Comparison of ENCODE assay signal across 14 cellular contexts in genomic region chr17:65219124-65219523, GRCh38.
DNase-seq lines count a peak whose midpoint lies in the region; ATAC-seq, FAIRE-seq and TF ChIP-seq lines count a peak whose summit lies in the region.
"Had no signal": no experiment of that assay in that cellular context is flagged by ENCODE, and none has a peak within 500 bp of the region (broad histone marks: within the 10 kb centered on the region; RNA-seq: fewer than 3 reads in every experiment).

No MANE protein-coding gene starts in this region.

- no peak for TF ChIP-seq RAD21 in HepG2 (CRISPR knock-in tag; IDR thresholded peaks at IDR 0.05)

- H3K4me1 ChIP-seq in HepG2 (ENCODE audit: insufficient read depth, low read length), result 0 out of 2 replicates have a peak, but pooled peaks cover 5% of the 10 kb centered on the region
- no peaks in the 10 kb centered on the region for H3K4me1 ChIP-seq in right lobe of liver
- no peaks in the 10 kb centered on the region for H3K4me1 ChIP-seq in Loucy (ENCODE audit: insufficient read depth, low read length, poor library complexity, severe bottlenecking)
- H3K4me1 ChIP-seq: heart left ventricle had no signal

- in situ Hi-C loops in HepG2 (cut with HindIII; ENCODE audit: extremely low pct_ligation_motif_present, low pct_unique_long_range_greater_than_20kb), result no loop called here

- FAIRE-seq in HepG2 (lab: Jason Lieb, UNC) (no peak), bronchial epithelial cell (lab: Jason Lieb, UNC) (no peak)
- FAIRE-seq: G401.6 had no signal

- ATAC-seq in HepG2, result peak; percentile 42; the same call in 1 of the 3 replicates
- ATAC-seq in right lobe of liver, result no peak
- no peak for ATAC-seq in stimulated activated naive CD8-positive, alpha-beta T cell treated with anti-CD3 and anti-CD28 coated beads, Interleukin-15, Interleukin-2, amounts not matched to agents 100 U/mL and 50 U/mL, for 24 hours
- no peak for ATAC-seq in HG03280 (IDR thresholded peaks at IDR 0.05; ENCODE audit: unreplicated experiment)
- ATAC-seq: heart left ventricle, left lobe of liver, WTC11 had no signal

- H4K20me1 ChIP-seq in HepG2 (ENCODE audit: insufficient read depth, low read length) (no peaks in the 10 kb centered on the region), Loucy (ENCODE audit: insufficient read depth, low read length, poor library complexity, severe bottlenecking) (no peaks in the 10 kb centered on the region)

- POLR2A ChIA-PET in HepG2 (lab: Yijun Ruan, JAX), result no interaction called here

- H3K9me2 ChIP-seq in Loucy (replicated peaks; ENCODE audit: low read depth, low read length), result no peaks in the 10 kb centered on the region

- H3K4me3 ChIP-seq in HepG2 (replicated peaks in 1 of 3; ENCODE audit: insufficient read depth in 1 of 3, low read depth in 2 of 3, low read length in 3 of 3) (no peak overlapping the region), right lobe of liver (no peak overlapping the region), Loucy (ENCODE audit: low read length, poor library complexity, severe bottlenecking) (no peak overlapping the region), bronchial epithelial cell (ENCODE audit: low read depth, low read length) (no peak overlapping the region)
- H3K4me3 ChIP-seq: heart left ventricle, skin epidermis had no signal

- H3K79me2 ChIP-seq in HepG2 (ENCODE audit: insufficient read depth, low read length) (no peaks in the 10 kb centered on the region), Loucy (ENCODE audit: insufficient read depth, low read length) (no peaks in the 10 kb centered on the region)

- no TSS peak for BruUV-seq in HepG2 (replicated peaks; lab: Mats Ljungman, UMichigan)

- H3K27me3 ChIP-seq in HepG2 (ENCODE audit: control insufficient read depth in 1 of 2, insufficient read depth in 2 of 2, low read length in 2 of 2) (peaks cover 0 to 19% of the 10 kb centered on the region in 2 experiments; a peak in 1 of 5 replicates), right lobe of liver (no peaks in the 10 kb centered on the region), Loucy (ENCODE audit: insufficient read depth, low read length, poor library complexity, severe bottlenecking) (peaks cover 33% of the 10 kb centered on the region), bronchial epithelial cell (ENCODE audit: control insufficient read depth, insufficient read depth, low read length) (peaks cover 4% of the 10 kb centered on the region)

- H3K9me3 ChIP-seq in HepG2 (ENCODE audit: low read length) (no peaks in the 10 kb centered on the region), right lobe of liver (no peaks in the 10 kb centered on the region), Loucy (ENCODE audit: insufficient read depth, low read depth, low read length) (no peaks in the 10 kb centered on the region)
- H3K9me3 ChIP-seq: heart left ventricle had no signal

- TF ChIP-seq EP300 in HepG2 (IDR thresholded peaks at IDR 0.05; ENCODE audit: low read depth in 2 of 2, low read length in 2 of 2) (no peak), HepG2 (CRISPR knock-in tag; IDR thresholded peaks at IDR 0.05; ENCODE audit: borderline replicate concordance) (no peak)

- no peak for TF ChIP-seq POLR2A in HepG2 (IDR thresholded peaks at IDR 0.05; ENCODE audit: insufficient read depth in 1 of 2, low read depth in 2 of 2, low read length in 2 of 2)
- TF ChIP-seq POLR2A in right lobe of liver (IDR thresholded peaks at IDR 0.05), result no peak

- H3K27ac ChIP-seq in HepG2 (ENCODE audit: extremely low read length, insufficient read depth, low read length) (no peak overlapping the region), right lobe of liver (no peak overlapping the region)
- H3K27ac ChIP-seq: heart left ventricle, skin epidermis had no signal

- H2AFZ ChIP-seq in HepG2 (ENCODE audit: low read length), result no peak overlapping the region
- H2AFZ ChIP-seq in Loucy (ENCODE audit: low read length), result no peak overlapping the region

- TF ChIP-seq CTCF in HepG2 (CRISPR knock-in tag; IDR thresholded peaks at IDR 0.05), result peak; percentile 26; the same call in 1 of the 2 replicates
- TF ChIP-seq CTCF in right lobe of liver (IDR thresholded peaks at IDR 0.05), result peak in 2 of 4 donors; percentile 11 to 16
- peak; percentile 60 for TF ChIP-seq CTCF in Loucy (conservative IDR thresholded peaks at IDR 0.05; ENCODE audit: low read length)
- peak; percentile 38 for TF ChIP-seq CTCF in bronchial epithelial cell (IDR thresholded peaks at IDR 0.05; ENCODE audit: insufficient read depth, low read length, severe bottlenecking)

- H3K36me3 ChIP-seq in HepG2 (replicated peaks in 1 of 2; ENCODE audit: control insufficient read depth in 1 of 2, insufficient read depth in 2 of 2, low read length in 2 of 2) (no peaks in the 10 kb centered on the region), right lobe of liver (no peaks in the 10 kb centered on the region), Loucy (ENCODE audit: insufficient read depth, low read length) (no peaks in the 10 kb centered on the region), bronchial epithelial cell (ENCODE audit: control insufficient read depth, insufficient read depth, low read length) (no peaks in the 10 kb centered on the region)
- H3K36me3 ChIP-seq: heart left ventricle had no signal

- WGBS in HepG2 (ENCODE audit: low lambda C conversion rate), result under 1% methylated on average over 3 of the region's 3 CpGs
- 50% methylated on average over 3 of the region's 3 CpGs for WGBS in right lobe of liver (ENCODE audit: insufficient coverage, low coverage, low lambda C conversion rate, missing lambda C conversion rate)

- H3F3A ChIP-seq in Loucy (ENCODE audit: low read depth), result no peaks in the 10 kb centered on the region

- DNase-seq in HepG2 (ENCODE audit: low spot score) (no peak), right lobe of liver (no peak), bronchial epithelial cell (ENCODE audit: low read depth) (no peak), GM19240 (ENCODE audit: insufficient read length, low spot score) (no peak), NCI-H1105 (lab: John Stamatoyannopoulos, UW) (no peak)
- no peak for DNase-seq in stimulated activated naive CD8-positive, alpha-beta T cell treated with anti-CD3 and anti-CD28 coated beads, Interleukin-15, Interleukin-2, amounts not matched to agents 100 U/mL and 50 U/mL, for 24 hours
- DNase-seq: heart left ventricle, NCI-H2227 treated with DMSO at 0.1 percent for 48 hours had no signal

- CTCF ChIA-PET in HepG2 (lab: Yijun Ruan, JAX; ENCODE audit: low intra/inter-chr PET ratio, low total read pairs), result interaction anchor here (0.7 kb wide), 1 partner anchor 947 kb away, joined by 3 read pairs; no protein-coding TSS in a partner anchor

- H3K4me2 ChIP-seq in HepG2 (ENCODE audit: low read depth, low read length), result no peak overlapping the region
- H3K4me2 ChIP-seq in Loucy (ENCODE audit: low read depth, low read length, poor library complexity, severe bottlenecking), result no peak overlapping the region

- intact Hi-C loops in HepG2 (cut with micrococcal nuclease; ENCODE audit: unreplicated experiment) (no loop called here), right lobe of liver (cut with DNase I) (no loop called here)

- H3K9ac ChIP-seq in HepG2 (ENCODE audit: insufficient read depth, low read depth, low read length), result no peak overlapping the region
- H3K9ac ChIP-seq in Loucy (ENCODE audit: low read depth, low read length, poor library complexity, severe bottlenecking), result no peak overlapping the region

TF ChIP-seq in HepG2, 621 proteins besides CTCF, POLR2A, EP300 and RAD21:
- TF ChIP-seq STAG1 (CRISPR knock-in tag; IDR thresholded peaks at IDR 0.05), result peak; percentile 23; the same call in 1 of the 2 replicates
- TF ChIP-seq TBX3 (IDR thresholded peaks at IDR 0.05; ENCODE audit: borderline replicate concordance), result no peak
